In genomic region chr11:10125522-10126133, GRCh38 we compare ENCODE assay signal across 24 cellular contexts.
A peak's percentile ranks its signal among the peaks of the same experiment; 100 is the strongest.
DNase-seq lines count a peak whose midpoint lies in the region; ATAC-seq, FAIRE-seq and TF ChIP-seq lines count a peak whose summit lies in the region.
"Had no signal": no experiment of that assay in that cellular context is flagged by ENCODE, and none has a peak within 500 bp of the region (broad histone marks: within the 10 kb centered on the region; RNA-seq: fewer than 3 reads in every experiment).

No MANE protein-coding gene starts in this region.

- H3K27me3 Mint-ChIP-seq in MCF 10A (ENCODE audit: insufficient read depth, unreplicated experiment) (no peaks in the 10 kb centered on the region), astrocyte (ENCODE audit: low read depth, unreplicated experiment) (no peaks in the 10 kb centered on the region)
- H3K27me3 Mint-ChIP-seq: stimulated activated naive CD8-positive, alpha-beta T cell treated with anti-CD3 and anti-CD28 coated beads, Interleukin-15, amount 100 ng/mL, for 72 hours had no signal

- no peak overlapping the region for H3K9ac ChIP-seq in astrocyte (ENCODE audit: low read length)

- H3K27me3 ChIP-seq in breast epithelium = no peaks in the 10 kb centered on the region
- no peaks in the 10 kb centered on the region for H3K27me3 ChIP-seq in astrocyte (ENCODE audit: insufficient read depth, low read length)
- no peaks in the 10 kb centered on the region for H3K27me3 ChIP-seq in gastrocnemius medialis
- no peaks in the 10 kb centered on the region for H3K27me3 ChIP-seq in H7 (ENCODE audit: control insufficient read depth, insufficient read depth, low read length)
- H3K27me3 ChIP-seq: thyroid gland had no signal

- no peak overlapping the region for H3K27ac Mint-ChIP-seq in MCF 10A (ENCODE audit: low read depth, unreplicated experiment)
- no peak overlapping the region for H3K27ac Mint-ChIP-seq in astrocyte (ENCODE audit: unreplicated experiment)
- H3K27ac Mint-ChIP-seq: CD8-positive, alpha-beta T cell; H9; stimulated activated naive CD8-positive, alpha-beta T cell treated with anti-CD3 and anti-CD28 coated beads, Interleukin-15, amount 100 ng/mL, for 72 hours had no signal

- H3K79me2 ChIP-seq in astrocyte (ENCODE audit: insufficient read depth, low read length) = no peaks in the 10 kb centered on the region

- in situ Hi-C loops in gastrocnemius medialis (cut with MboI; ENCODE audit: low sequenced_read_pairs in 4 of 4) = no loop called here

- no TSS peak for BruUV-seq in MCF 10A (replicated peaks; lab: Mats Ljungman, UMichigan)

- no peak overlapping the region for H3K4me3 Mint-ChIP-seq in MCF 10A (ENCODE audit: unreplicated experiment)
- H3K4me3 Mint-ChIP-seq in astrocyte (ENCODE audit: unreplicated experiment) = no peak overlapping the region
- H3K4me3 Mint-ChIP-seq: CD8-positive, alpha-beta T cell; H9; stimulated activated naive CD8-positive, alpha-beta T cell treated with anti-CD3 and anti-CD28 coated beads, Interleukin-15, amount 100 ng/mL, for 72 hours had no signal

- H3K4me1 ChIP-seq in breast epithelium = peaks cover 0 to 5% of the 10 kb centered on the region in 2 donors
- H3K4me1 ChIP-seq in astrocyte (ENCODE audit: insufficient read depth, low read length) = peaks cover 7% of the 10 kb centered on the region
- peaks cover 0 to 26% of the 10 kb centered on the region in 2 donors for H3K4me1 ChIP-seq in gastrocnemius medialis
- H3K4me1 ChIP-seq: prostate gland had no signal

- CTCF ChIA-PET in MCF 10A (lab: Yijun Ruan, JAX) = no interaction called here

- no peak for FAIRE-seq in astrocyte (lab: Jason Lieb, UNC)

- POLR2A ChIA-PET in MCF 10A (lab: Yijun Ruan, JAX) = interaction anchor here (0.6 to 4.2 kb wide), 2 partner anchors 96 to 179 kb away, joined by 3 to 42 read pairs; partner anchors contain the start of gene ADM

- no peaks in the 10 kb centered on the region for H3K9me3 Mint-ChIP-seq in MCF 10A (ENCODE audit: unreplicated experiment)
- H3K9me3 Mint-ChIP-seq in astrocyte (ENCODE audit: unreplicated experiment) = no peaks in the 10 kb centered on the region
- H3K9me3 Mint-ChIP-seq: activated naive CD4-positive, alpha-beta T cell treated with anti-CD3 and anti-CD28 coated beads, Interleukin-2, amount 50 U/mL, for 72 hours; CD8-positive, alpha-beta T cell; H9; stimulated activated naive CD8-positive, alpha-beta T cell treated with anti-CD3 and anti-CD28 coated beads, Interleukin-15, amount 100 ng/mL, for 72 hours had no signal

- intact Hi-C loops in MCF 10A (cut with micrococcal nuclease) (no loop called here), breast epithelium (cut with DNase I; ENCODE audit: low total_unique reads) (no loop called here), gastrocnemius medialis (cut with DNase I; ENCODE audit: low total_unique reads) (no loop called here)

- TF ChIP-seq POLR2A in breast epithelium (IDR thresholded peaks at IDR 0.05) (no peak), gastrocnemius medialis (IDR thresholded peaks at IDR 0.05) (no peak)

- H3K27ac ChIP-seq in breast epithelium (no peak overlapping the region), astrocyte (ENCODE audit: low read depth, low read length) (no peak overlapping the region), gastrocnemius medialis (no peak overlapping the region)
- H3K27ac ChIP-seq: 22Rv1, prostate gland, thyroid gland had no signal

- no peak overlapping the region for H2AFZ ChIP-seq in astrocyte (ENCODE audit: low read depth, low read length)

- no peak for TF ChIP-seq CTCF in MCF 10A (IDR thresholded peaks at IDR 0.05; ENCODE audit: unreplicated experiment)
- TF ChIP-seq CTCF in breast epithelium (IDR thresholded peaks at IDR 0.05) = no peak
- TF ChIP-seq CTCF in astrocyte (IDR thresholded peaks at IDR 0.05; ENCODE audit: insufficient read depth, low read depth, low read length) = no peak
- no peak for TF ChIP-seq CTCF in fibroblast of the aortic adventitia (IDR thresholded peaks at IDR 0.05; ENCODE audit: insufficient read depth, low read length)
- no peak for TF ChIP-seq CTCF in gastrocnemius medialis (IDR thresholded peaks at IDR 0.05 in 4 of 5, conservative IDR thresholded peaks at IDR 0.05 in 1 of 5)

- ATAC-seq in gastrocnemius medialis (peak; percentile 58 to 69), HG03378 (IDR thresholded peaks at IDR 0.05; ENCODE audit: unreplicated experiment) (no peak)
- ATAC-seq: activated naive CD4-positive, alpha-beta T cell treated with anti-CD3 and anti-CD28 coated beads, Interleukin-2, amount 50 U/mL, for 72 hours; CD8-positive, alpha-beta T cell; stimulated activated naive CD8-positive, alpha-beta T cell treated with anti-CD3 and anti-CD28 coated beads, Interleukin-15, amount 100 ng/mL, for 72 hours had no signal

- no peak overlapping the region for H3K4me3 ChIP-seq in breast epithelium
- no peak overlapping the region for H3K4me3 ChIP-seq in astrocyte (ENCODE audit: insufficient read depth, low read depth, low read length)
- no peak overlapping the region for H3K4me3 ChIP-seq in fibroblast of the aortic adventitia (ENCODE audit: low read depth, low read length)
- no peak overlapping the region for H3K4me3 ChIP-seq in gastrocnemius medialis
- H3K4me3 ChIP-seq in H7 (ENCODE audit: insufficient read depth, low read depth, low read length) = no peak overlapping the region
- H3K4me3 ChIP-seq: prostate gland, thyroid gland had no signal

- peaks cover 39% of the 10 kb centered on the region for H3K4me1 Mint-ChIP-seq in MCF 10A (ENCODE audit: insufficient read depth, unreplicated experiment)
- H3K4me1 Mint-ChIP-seq in astrocyte (ENCODE audit: low read depth, unreplicated experiment) = peaks cover 10% of the 10 kb centered on the region
- H3K4me1 Mint-ChIP-seq: stimulated activated naive CD8-positive, alpha-beta T cell treated with anti-CD3 and anti-CD28 coated beads, Interleukin-15, amount 100 ng/mL, for 72 hours had no signal

- H3K36me3 ChIP-seq in breast epithelium (no peaks in the 10 kb centered on the region), astrocyte (ENCODE audit: insufficient read depth, low read length) (no peaks in the 10 kb centered on the region), gastrocnemius medialis (no peaks in the 10 kb centered on the region), H7 (replicated peaks; ENCODE audit: control insufficient read depth, insufficient read depth, low read length) (no peaks in the 10 kb centered on the region)
- H3K36me3 ChIP-seq: prostate gland, thyroid gland had no signal

- DNase-seq in MCF 10A (ENCODE audit: unreplicated experiment) (peak; percentile 18), breast epithelium (ENCODE audit: low spot score in 2 of 2) (no peak), astrocyte (ENCODE audit: low read depth) (peak; percentile 49), fibroblast of the aortic adventitia (ENCODE audit: low read depth) (peak; percentile 86), gastrocnemius medialis (no peak), SKM-1 treated with dmso at 0.1 percent for 144 hours (lab: John Stamatoyannopoulos, UW; ENCODE audit: unreplicated experiment) (no peak), H7 (no peak)
- DNase-seq: activated T-cell treated with anti-CD3 and anti-CD28 coated beads for 4 hours; anterior cingulate cortex; CD8-positive, alpha-beta T cell; central memory CD4-positive, alpha-beta T cell; dermis blood vessel endothelial cell; H9; Karpas-422; left cardiac atrium; NCI-H1436 treated with DMSO at 0.1 percent for 48 hours; NCI-H2107; NCI-H446; stimulated activated naive CD8-positive, alpha-beta T cell treated with anti-CD3 and anti-CD28 coated beads, Interleukin-15, amount 100 ng/mL, for 72 hours; thyroid gland had no signal

- H4K20me1 ChIP-seq in astrocyte (ENCODE audit: insufficient read depth, low read length) = no peaks in the 10 kb centered on the region

- H3K9me3 ChIP-seq in breast epithelium (no peaks in the 10 kb centered on the region), astrocyte (ENCODE audit: insufficient read depth, low read depth, low read length) (no peaks in the 10 kb centered on the region), gastrocnemius medialis (no peaks in the 10 kb centered on the region)
- H3K9me3 ChIP-seq: prostate gland, thyroid gland had no signal

- H3K36me3 Mint-ChIP-seq in MCF 10A (ENCODE audit: insufficient read depth, unreplicated experiment) = peaks cover 6% of the 10 kb centered on the region
- H3K36me3 Mint-ChIP-seq in astrocyte (ENCODE audit: low read depth, unreplicated experiment) = no peaks in the 10 kb centered on the region
- H3K36me3 Mint-ChIP-seq: activated naive CD4-positive, alpha-beta T cell treated with anti-CD3 and anti-CD28 coated beads, Interleukin-2, amount 50 U/mL, for 72 hours; CD8-positive, alpha-beta T cell had no signal

- H3K4me2 ChIP-seq in astrocyte (ENCODE audit: low read length) = no peak overlapping the region

Comparison
In these comparisons a context has a peak if more than half of its experiments do, and no peak if none do; other contexts are left out.
1. DNase-seq: peak in MCF 10A (single experiment), astrocyte (single experiment) and fibroblast of the aortic adventitia (single experiment); none in breast epithelium (0 of 2), gastrocnemius medialis (0 of 2), SKM-1 treated with dmso at 0.1 percent for 144 hours (single experiment) and H7 (single experiment).